In genomic region chr11:110077318-110077717, GRCh38 we compare ENCODE assay signal across 9 cellular contexts. TPM values are rescaled to one million over a fixed set of nuclear protein-coding genes. Genes with fewer than 3 reads are reported as not detected.
A peak's percentile ranks its signal among the peaks of the same experiment; 100 is the strongest.
DNase-seq lines count a peak whose midpoint lies in the region; ATAC-seq, FAIRE-seq and TF ChIP-seq lines count a peak whose summit lies in the region.
"Had no signal": no experiment of that assay in that cellular context is flagged by ENCODE, and none has a peak within 500 bp of the region (broad histone marks: within the 10 kb centered on the region; RNA-seq: fewer than 3 reads in every experiment).

No MANE protein-coding gene starts in this region.

- H3F3A ChIP-seq in neural progenitor cell (ENCODE audit: low read depth) = no peaks in the 10 kb centered on the region

- FAIRE-seq in GM18507 (lab: Jason Lieb, UNC) = peak; percentile 29
- peak; percentile 49 for FAIRE-seq in colon (lab: Jason Lieb, UNC)

- H3K4me1 ChIP-seq in neural progenitor cell = peaks cover 3% of the 10 kb centered on the region

- no peak for TF ChIP-seq CTCF in neural progenitor cell (IDR thresholded peaks at IDR 0.05)

- no peaks in the 10 kb centered on the region for H3K36me3 Mint-ChIP-seq in neural progenitor cell

- no peak overlapping the region for H3K4me3 ChIP-seq in neural progenitor cell

- no peak overlapping the region for H3K27ac Mint-ChIP-seq in neural progenitor cell

- H3K9me3 Mint-ChIP-seq in neural progenitor cell = no peaks in the 10 kb centered on the region

- H3K79me2 ChIP-seq in neural progenitor cell (ENCODE audit: low read depth) = no peaks in the 10 kb centered on the region

- no peaks in the 10 kb centered on the region for H3K9me3 ChIP-seq in neural progenitor cell (ENCODE audit: low read depth)

- DNase-seq in GM18507 (ENCODE audit: extremely low spot score, insufficient read length, low read depth) = no peak
- no peak for DNase-seq in neural progenitor cell (ENCODE audit: low spot score)
- no peak for DNase-seq in activated CD4-positive, CD25-positive, alpha-beta regulatory T cell treated with anti-CD3 and anti-CD28 coated beads, Interleukin-2, amount 50 U/mL, for 72 hours
- no peak for DNase-seq in stimulated activated CD4-positive, alpha-beta T cell treated with anti-CD3 and anti-CD28 coated beads, Interleukin-2, amount 100 ng/mL, for 48 hours
- no peak for DNase-seq in DMS 273 (lab: John Stamatoyannopoulos, UW; ENCODE audit: unreplicated experiment)
- DNase-seq: NCI-H2227 treated with DMSO at 0.1 percent for 48 hours had no signal

- peaks cover 5% of the 10 kb centered on the region for H3K27me3 Mint-ChIP-seq in neural progenitor cell (ENCODE audit: insufficient read depth, low read depth)

- H3K27ac ChIP-seq in neural progenitor cell = no peak overlapping the region

- H3K4me3 Mint-ChIP-seq in neural progenitor cell = no peak overlapping the region

- H3K9ac ChIP-seq in neural progenitor cell = no peak overlapping the region

- no peak overlapping the region for H3K4me2 ChIP-seq in neural progenitor cell

- no peaks in the 10 kb centered on the region for H3K36me3 ChIP-seq in neural progenitor cell

- H2AFZ ChIP-seq in neural progenitor cell (replicated peaks) = no peak overlapping the region

- no peaks in the 10 kb centered on the region for H3K27me3 ChIP-seq in neural progenitor cell

- peaks cover 11% of the 10 kb centered on the region for H3K4me1 Mint-ChIP-seq in neural progenitor cell

- H4K20me1 ChIP-seq in neural progenitor cell (ENCODE audit: low read depth) = no peaks in the 10 kb centered on the region

- ATAC-seq in GM19467 (IDR thresholded peaks at IDR 0.05; ENCODE audit: unreplicated experiment) (peak; percentile 34), HG03135 (IDR thresholded peaks at IDR 0.05; ENCODE audit: unreplicated experiment) (peak; percentile 18)

RNA-seq across cellular contexts. Expression of gene ZC3H12C, which starts 15.9 kb away (rescaled TPM):
- 28.8 and 31.8 TPM in 2 replicates for total RNA-seq in neural progenitor cell (ENCODE audit: low replicate concordance)
